Comparison of ENCODE assay signal across 9 cellular contexts in the genomic region with DNA sequence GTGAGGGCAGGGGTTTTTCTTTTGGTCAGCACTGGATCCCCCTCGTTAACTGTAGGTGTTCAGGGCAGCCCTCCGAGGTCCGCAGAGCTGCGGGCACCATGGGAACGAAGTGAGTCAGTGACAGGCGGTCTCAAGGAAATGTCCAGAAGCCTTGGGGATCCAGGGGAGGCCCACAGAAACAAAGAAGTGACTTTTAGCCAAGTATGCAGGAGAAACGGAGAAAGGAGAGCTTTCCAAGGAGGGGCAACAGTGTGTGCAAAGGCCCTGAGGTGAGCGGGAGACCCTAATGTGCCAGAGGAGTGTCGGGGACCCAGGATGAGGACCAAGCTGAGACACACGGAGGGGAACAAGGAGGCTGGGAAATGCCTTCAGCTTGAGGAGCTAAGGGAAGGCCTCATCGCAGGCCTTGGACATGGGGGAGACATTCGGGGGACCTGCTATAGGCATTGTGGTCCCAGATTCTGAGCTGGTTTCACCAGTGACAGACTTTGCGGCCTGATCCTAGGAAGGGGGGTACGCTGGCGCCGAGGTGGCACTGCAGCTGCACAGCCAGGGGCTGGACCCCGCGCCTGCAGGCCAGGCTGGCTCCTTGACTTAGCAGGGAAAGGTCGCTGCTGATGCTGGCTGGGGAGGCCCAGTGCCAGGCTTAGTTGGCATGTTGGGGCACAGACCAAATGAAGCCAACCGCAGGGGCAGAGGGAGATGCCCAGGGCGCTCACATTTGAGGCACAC. TPM values are rescaled to one million over a fixed set of nuclear protein-coding genes. Genes with fewer than 3 reads are reported as not detected.
DNase-seq lines count a peak whose midpoint lies in the region; ATAC-seq and TF ChIP-seq lines count a peak whose summit lies in the region.
"Had no signal": no experiment of that assay in that cellular context is flagged by ENCODE, and none has a peak within 500 bp of the region (broad histone marks: within the 10 kb centered on the region; RNA-seq: fewer than 3 reads in every experiment).

No MANE protein-coding gene starts in this region.

- peaks cover 3% of the 10 kb centered on the region for H3K36me3 Mint-ChIP-seq in IgD-negative memory B cell
- H3K36me3 Mint-ChIP-seq in neural crest cell (ENCODE audit: low read depth) = peaks cover 7% of the 10 kb centered on the region

- peak overlapping the region in 1 of 3 donors; percentile 89 for H3K27ac Mint-ChIP-seq in IgD-negative memory B cell
- no peak overlapping the region for H3K27ac Mint-ChIP-seq in neural crest cell (ENCODE audit: unreplicated experiment)

- H3K9me3 Mint-ChIP-seq in IgD-negative memory B cell (no peaks in the 10 kb centered on the region), neural crest cell (no peaks in the 10 kb centered on the region)

- peak overlapping the region; percentile 71 to 89 for H3K27ac ChIP-seq in coronary artery

- H3K4me1 Mint-ChIP-seq in IgD-negative memory B cell (peaks cover 11 to 24% (median 19%) of the 10 kb centered on the region in 3 donors), neural crest cell (peaks cover 10% of the 10 kb centered on the region)

- TF ChIP-seq CTCF in BJ (IDR thresholded peaks at IDR 0.05; ENCODE audit: insufficient read depth, low read depth, low read length) = no peak
- no peak for TF ChIP-seq CTCF in coronary artery (IDR thresholded peaks at IDR 0.05)
- no peak for TF ChIP-seq CTCF in neural crest cell (conservative IDR thresholded peaks at IDR 0.05)

- CTCF ChIA-PET in BJ (lab: Yijun Ruan, JAX) = interaction anchor here (0.6 to 2.4 kb wide), 7 partner anchors 9 to 41 kb away, joined by 3 to 7 read pairs (median 6); a partner anchor contains a TSS

- H3K27me3 Mint-ChIP-seq in IgD-negative memory B cell = no peaks in the 10 kb centered on the region
- H3K27me3 Mint-ChIP-seq in neural crest cell (ENCODE audit: low read depth) = peaks cover 5% of the 10 kb centered on the region

- H3K4me3 ChIP-seq in BJ (ENCODE audit: low read depth, low read length) = peak overlapping the region; percentile 56
- H3K4me3 ChIP-seq in coronary artery = peak overlapping the region; percentile 89
- H3K4me3 ChIP-seq: K562 had no signal

- peaks cover 38% of the 10 kb centered on the region for H3K36me3 ChIP-seq in BJ (ENCODE audit: control insufficient read depth, insufficient read depth, low read length)

- H3K4me3 Mint-ChIP-seq in IgD-negative memory B cell (peak overlapping the region; percentile 49 to 83 (median 61)), neural crest cell (peak overlapping the region; percentile 78)

- POLR2A ChIA-PET in BJ (lab: Charles Lee) = no interaction called here

- no peak for ATAC-seq in HG03095 (IDR thresholded peaks at IDR 0.05; ENCODE audit: unreplicated experiment)
- ATAC-seq: K562 had no signal

- H3K27me3 ChIP-seq in BJ (ENCODE audit: control insufficient read depth, insufficient read depth, low read length) = no peaks in the 10 kb centered on the region

- DNase-seq in BJ (ENCODE audit: low read depth) (no peak), coronary artery (ENCODE audit: low spot score) (no peak), neural crest cell (ENCODE audit: low read depth, low spot score) (no peak), NCI-H82 (lab: John Stamatoyannopoulos, UW) (no peak), A172 (ENCODE audit: low spot score) (no peak), kidney tubule cell (ENCODE audit: low spot score) (no peak)

RNA-seq across cellular contexts. Expression of a gene that starts 3.3 kb away (rescaled TPM):
- 0.49 and 0.88 TPM in 2 replicates for polyA plus RNA-seq in BJ (2011; rRNA removed)
- polyA minus RNA-seq in BJ (2011; rRNA and poly(A)+ RNA removed) = 0.33 TPM in 1 of 2 replicates, not detected in the other
- polyA plus RNA-seq in IgD-negative memory B cell = 0.80 TPM
- total RNA-seq in neural crest cell = 2.4 and 3.3 TPM in 2 replicates
- 8.6 and 13.4 TPM in 2 replicates for total RNA-seq in A172 (2014; rRNA removed; shearing (Covaris generic))

RNA-seq across cellular contexts. Expression of a gene that starts 9.6 kb away (rescaled TPM):
- polyA plus RNA-seq in BJ (2011; rRNA removed) (91.7 and 131 TPM in 2 replicates), IgD-negative memory B cell (12.0 TPM)
- 96.3 and 122 TPM in 2 replicates for polyA minus RNA-seq in BJ (2011; rRNA and poly(A)+ RNA removed)
- 120 and 124 TPM in 2 replicates for total RNA-seq in neural crest cell
- total RNA-seq in A172 (2014; rRNA removed; shearing (Covaris generic)) = 352 and 377 TPM in 2 replicates

RNA-seq across cellular contexts. Expression of a gene that starts 23.7 kb away (rescaled TPM):
- polyA plus RNA-seq in BJ (2011; rRNA removed) (307 and 361 TPM in 2 replicates), IgD-negative memory B cell (225 TPM)
- 103 and 140 TPM in 2 replicates for polyA minus RNA-seq in BJ (2011; rRNA and poly(A)+ RNA removed)
- 67.6 and 69.5 TPM in 2 replicates for total RNA-seq in neural crest cell
- 2,241 and 2,527 TPM in 2 replicates for total RNA-seq in A172 (2014; rRNA removed; shearing (Covaris generic))

Comparison
In these comparisons a context has a peak if more than half of its experiments do, and no peak if none do; other contexts are left out.
1. RNA of a gene that starts 23.7 kb away (total RNA-seq): 2,241 to 2,527 TPM in A172; 67.6 to 69.5 TPM in neural crest cell; every median in the first group is over 10 times any median in the second.